In the genomic region with DNA sequence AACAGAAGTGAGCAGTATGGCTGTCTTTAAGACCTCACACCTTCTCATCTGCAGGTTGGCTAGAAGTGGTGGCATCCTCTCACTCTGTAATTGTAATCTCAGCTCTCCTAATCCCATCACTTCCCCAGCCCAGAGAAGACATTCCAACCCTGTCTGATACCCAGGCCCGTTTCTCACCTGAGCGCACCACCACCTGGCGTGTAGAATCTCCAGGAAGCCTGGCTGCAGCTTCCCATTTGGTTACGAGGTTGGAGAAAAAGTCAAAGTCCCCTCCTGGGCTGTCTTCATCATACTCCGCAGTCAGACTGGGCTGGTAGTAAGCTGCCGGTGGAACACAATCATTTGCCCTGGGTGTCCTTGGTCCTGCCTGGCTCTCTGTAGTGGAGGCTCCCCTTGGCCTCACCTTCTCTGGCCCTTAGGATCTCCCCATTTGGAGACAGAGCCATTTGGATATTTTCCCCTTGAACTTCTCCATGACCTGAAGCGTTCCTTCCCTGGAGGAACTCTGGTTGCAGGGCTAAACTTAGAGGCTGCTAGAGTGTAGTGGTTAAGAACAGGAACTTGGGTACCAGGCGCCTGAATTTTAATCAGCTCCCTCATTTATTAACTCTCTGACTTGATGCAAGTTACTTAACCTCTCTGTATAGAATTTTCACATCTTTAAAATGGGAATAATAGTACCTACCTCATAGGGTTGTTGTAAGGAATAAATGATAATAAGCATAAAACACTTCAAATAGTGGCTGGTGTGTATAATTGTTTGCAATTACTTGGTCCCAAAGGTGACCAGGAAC, we compare ENCODE assay signal across 11 cellular contexts. TPM values are rescaled to one million over a fixed set of nuclear protein-coding genes. Genes with fewer than 3 reads are reported as not detected.
DNase-seq lines count a peak whose midpoint lies in the region; ATAC-seq, FAIRE-seq and TF ChIP-seq lines count a peak whose summit lies in the region.
"Had no signal": no experiment of that assay in that cellular context is flagged by ENCODE, and none has a peak within 500 bp of the region (broad histone marks: within the 10 kb centered on the region; RNA-seq: fewer than 3 reads in every experiment).

No MANE protein-coding gene starts in this region.

- no peak overlapping the region for H2BK120ac ChIP-seq in mesendoderm (ENCODE audit: low read depth, low read length)

- no peaks in the 10 kb centered on the region for H3K9me3 Mint-ChIP-seq in activated CD8-positive, alpha-beta T cell treated with anti-CD3 and anti-CD28 coated beads, Interleukin-2, amount 10 ng/mL, durations not matched to agents 7 days and 5 days (ENCODE audit: insufficient read depth)

- intact Hi-C loops in left ventricle myocardium inferior (cut with micrococcal nuclease) = no loop called here
- intact Hi-C loops in left ventricle myocardium superior (cut with micrococcal nuclease) = no loop called here
- intact Hi-C loops in uterus (cut with DNase I; ENCODE audit: low total_unique reads) = no loop called here

- H4K20me1 ChIP-seq in keratinocyte (ENCODE audit: control insufficient read depth, extremely low read depth, insufficient read depth, low read length) = no peaks in the 10 kb centered on the region

- no peak overlapping the region for H4K8ac ChIP-seq in mesendoderm (ENCODE audit: low read depth, low read length)

- no peaks in the 10 kb centered on the region for H3K9me1 ChIP-seq in keratinocyte (ENCODE audit: control insufficient read depth, extremely low read depth, insufficient read depth, low read length)

- H3K9ac ChIP-seq in keratinocyte (ENCODE audit: control insufficient read depth, extremely low read depth, insufficient read depth, low read length) (peak overlapping the region; percentile 90), mesendoderm (ENCODE audit: low read length) (no peak overlapping the region)

- TF ChIP-seq POLR2A in uterus (IDR thresholded peaks at IDR 0.05) = no peak

- H3K27me3 Mint-ChIP-seq in activated CD8-positive, alpha-beta T cell treated with anti-CD3 and anti-CD28 coated beads, Interleukin-2, amount 10 ng/mL, durations not matched to agents 7 days and 5 days (ENCODE audit: low read depth) = no peaks in the 10 kb centered on the region

- TF ChIP-seq CTCF in left ventricle myocardium inferior (IDR thresholded peaks at IDR 0.05; ENCODE audit: borderline replicate concordance) = no peak
- TF ChIP-seq CTCF in keratinocyte (optimal IDR thresholded peaks at IDR 0.05 in 1 of 3, IDR thresholded peaks at IDR 0.05 in 1 of 3, conservative IDR thresholded peaks at IDR 0.05 in 1 of 3; ENCODE audit: extremely low read depth in 1 of 3, insufficient read depth in 2 of 3, low read length in 3 of 3) = no peak
- no peak for TF ChIP-seq CTCF in uterus (IDR thresholded peaks at IDR 0.05)

- H4K5ac ChIP-seq in mesendoderm (ENCODE audit: low read length) = no peak overlapping the region

- ATAC-seq in left ventricle myocardium superior = no peak
- no peak for ATAC-seq in activated CD8-positive, alpha-beta T cell treated with anti-CD3 and anti-CD28 coated beads, Interleukin-2, amount 10 ng/mL, durations not matched to agents 7 days and 5 days

- DNase-seq in left ventricle myocardium inferior (no peak), left ventricle myocardium superior (no peak), keratinocyte (ENCODE audit: low read depth, low spot score) (no peak), uterus (no peak), mesendoderm (no peak), DMS53 treated with DMSO at 0.1 percent for 48 hours (lab: John Stamatoyannopoulos, UW; ENCODE audit: unreplicated experiment) (no peak), SHP77 (lab: John Stamatoyannopoulos, UW) (no peak)
- peak; percentile 18 for DNase-seq in activated CD8-positive, alpha-beta T cell treated with anti-CD3 and anti-CD28 coated beads, Interleukin-2, amount 10 ng/mL, durations not matched to agents 7 days and 5 days
- DNase-seq: NCI-H226 had no signal

- H3K36me3 Mint-ChIP-seq in activated CD8-positive, alpha-beta T cell treated with anti-CD3 and anti-CD28 coated beads, Interleukin-2, amount 10 ng/mL, durations not matched to agents 7 days and 5 days (ENCODE audit: low read depth) = peaks cover 59% of the 10 kb centered on the region

- H3K4me3 ChIP-seq in left ventricle myocardium inferior (no peak overlapping the region), keratinocyte (ENCODE audit: control insufficient read depth in 2 of 3, extremely low read depth in 1 of 3, insufficient read depth in 2 of 3, low read depth in 1 of 3, low read length in 3 of 3) (no peak overlapping the region), uterus (no peak overlapping the region), mesendoderm (ENCODE audit: low read length) (no peak overlapping the region)

- no peak overlapping the region for H2BK5ac ChIP-seq in mesendoderm (ENCODE audit: low read length)

- H3K9me3 ChIP-seq in left ventricle myocardium inferior (replicated peaks) (no peaks in the 10 kb centered on the region), keratinocyte (ENCODE audit: control insufficient read depth, low read depth, low read length) (no peaks in the 10 kb centered on the region), uterus (no peaks in the 10 kb centered on the region)

- H3K4me1 Mint-ChIP-seq in activated CD8-positive, alpha-beta T cell treated with anti-CD3 and anti-CD28 coated beads, Interleukin-2, amount 10 ng/mL, durations not matched to agents 7 days and 5 days (ENCODE audit: low read depth) = peaks cover 69% of the 10 kb centered on the region

- H3K4ac ChIP-seq in mesendoderm (ENCODE audit: low read depth, low read length) = no peak overlapping the region

- H3K27me3 ChIP-seq in left ventricle myocardium inferior (ENCODE audit: low read depth) = no peaks in the 10 kb centered on the region
- H3K27me3 ChIP-seq in keratinocyte (ENCODE audit: control insufficient read depth, extremely low read depth, insufficient read depth, low read length) = no peaks in the 10 kb centered on the region
- no peaks in the 10 kb centered on the region for H3K27me3 ChIP-seq in uterus
- H3K27me3 ChIP-seq in mesendoderm (ENCODE audit: insufficient read depth, low read length, poor library complexity) = no peaks in the 10 kb centered on the region

- POLR2A ChIA-PET in activated CD8-positive, alpha-beta T cell treated with anti-CD3 and anti-CD28 coated beads, Interleukin-2, amount 10 ng/mL, durations not matched to agents 7 days and 5 days (lab: Charles Lee) = interaction anchor here (0.6 to 5.3 kb wide), 7 partner anchors 8 to 288 kb away, joined by 3 to 77 read pairs (median 3); partner anchors contain the start of genes CBLN3, DHRS1, GZMB and KHNYN

- no peak overlapping the region for H3K56ac ChIP-seq in mesendoderm (ENCODE audit: low read length)

- H2BK15ac ChIP-seq in mesendoderm (replicated peaks; ENCODE audit: low read depth) = no peak overlapping the region

- peak overlapping the region; percentile 98 for H3K27ac Mint-ChIP-seq in activated CD8-positive, alpha-beta T cell treated with anti-CD3 and anti-CD28 coated beads, Interleukin-2, amount 10 ng/mL, durations not matched to agents 7 days and 5 days

- no peak overlapping the region for H2AK5ac ChIP-seq in mesendoderm (ENCODE audit: low read length)

- peak overlapping the region; percentile 96 for H3K4me3 Mint-ChIP-seq in activated CD8-positive, alpha-beta T cell treated with anti-CD3 and anti-CD28 coated beads, Interleukin-2, amount 10 ng/mL, durations not matched to agents 7 days and 5 days

- no CpG with 5 or more reads among the region's 8 CpGs for WGBS in mesendoderm (ENCODE audit: extremely low coverage, insufficient coverage, low lambda C conversion rate)

- no peak overlapping the region for H2AFZ ChIP-seq in keratinocyte (ENCODE audit: control insufficient read depth, low read length)

- CTCF ChIA-PET in activated CD8-positive, alpha-beta T cell treated with anti-CD3 and anti-CD28 coated beads, Interleukin-2, amount 10 ng/mL, durations not matched to agents 7 days and 5 days (lab: Charles Lee) = interaction anchor here (1.0 to 4.7 kb wide), 8 partner anchors 9 to 269 kb away, joined by 3 to 77 read pairs (median 7); partner anchors contain the start of genes ADCY4, CBLN3, CIDEB and KHNYN

- dilution Hi-C loops in keratinocyte (cut with MboI; ENCODE audit: extremely low pct_ligation_motif_present, low sequenced_read_pairs) = no loop called here

- H3K4me2 ChIP-seq in keratinocyte (ENCODE audit: control insufficient read depth, extremely low read depth, insufficient read depth, low read depth, low read length) (peak overlapping the region; percentile 74), mesendoderm (ENCODE audit: low read length) (no peak overlapping the region)

- FAIRE-seq in keratinocyte (lab: Jason Lieb, UNC) = no peak
- FAIRE-seq: frontal cortex, H54 had no signal

- H3K23ac ChIP-seq in mesendoderm (ENCODE audit: low read length) = no peak overlapping the region

- peaks cover 52% of the 10 kb centered on the region for H3K36me3 ChIP-seq in left ventricle myocardium inferior
- peaks cover 38 to 58% of the 10 kb centered on the region in 2 experiments for H3K36me3 ChIP-seq in keratinocyte (ENCODE audit: control insufficient read depth in 2 of 2, extremely low read depth in 1 of 2, insufficient read depth in 2 of 2, low read length in 2 of 2)
- no peaks in the 10 kb centered on the region for H3K36me3 ChIP-seq in uterus
- no peaks in the 10 kb centered on the region for H3K36me3 ChIP-seq in mesendoderm (ENCODE audit: control insufficient read depth, insufficient read depth, low read length)

- H3K18ac ChIP-seq in mesendoderm (ENCODE audit: low read length) = no peak overlapping the region

- peaks cover 74% of the 10 kb centered on the region for H3K4me1 ChIP-seq in left ventricle myocardium inferior
- H3K4me1 ChIP-seq in keratinocyte (ENCODE audit: control insufficient read depth, extremely low read depth, insufficient read depth, low read length) = peaks cover 12% of the 10 kb centered on the region
- H3K4me1 ChIP-seq in uterus = peaks cover 6 to 10% of the 10 kb centered on the region in 2 donors
- H3K4me1 ChIP-seq in mesendoderm (ENCODE audit: control insufficient read depth, low read depth, low read length) = no peaks in the 10 kb centered on the region

- H3K79me2 ChIP-seq in keratinocyte (ENCODE audit: control insufficient read depth, insufficient read depth, low read length) (peaks cover 21% of the 10 kb centered on the region), mesendoderm (ENCODE audit: control insufficient read depth, insufficient read depth, low read length) (no peaks in the 10 kb centered on the region)

- H3K27ac ChIP-seq in left ventricle myocardium inferior (replicated peaks) (peak overlapping the region; percentile 100), keratinocyte (ENCODE audit: control insufficient read depth, insufficient read depth, low read length) (no peak overlapping the region), uterus (peak overlapping the region; percentile 99 to 100), mesendoderm (ENCODE audit: low read depth, low read length) (no peak overlapping the region)

- peaks cover 6% of the 10 kb centered on the region for H3K79me1 ChIP-seq in mesendoderm (ENCODE audit: low read length)

RNA-seq across cellular contexts. Expression of gene SDR39U1, which starts 1.8 kb away (rescaled TPM):
- 74.8 TPM for total RNA-seq in left ventricle myocardium inferior
- total RNA-seq in left ventricle myocardium superior = 86.8 TPM
- total RNA-seq in activated CD8-positive, alpha-beta T cell treated with anti-CD3 and anti-CD28 coated beads, Interleukin-2, amount 10 ng/mL, durations not matched to agents 7 days and 5 days = 10 to 100 TPM; 47.6 to 58.6 TPM
- polyA plus RNA-seq in keratinocyte = 25.3 to 31.1 TPM (median 27.4 TPM) in 3 replicates
- polyA plus RNA-seq in keratinocyte (2011; ENCODE audit: low read depth) = 1.6 TPM
- polyA plus RNA-seq in keratinocyte (2011; cell fraction: cytosol; rRNA removed) = 12.9 and 25.7 TPM in 2 replicates
- polyA plus RNA-seq in keratinocyte (2011; cell fraction: nucleus; rRNA removed) = 82.1 and 87.4 TPM in 2 replicates
- polyA plus RNA-seq in keratinocyte (2012; ENCODE audit: low replicate concordance) = 23.7 and 29.3 TPM in 2 replicates
- 7.9 to 14.1 TPM (median 8.1 TPM) in 3 replicates for polyA minus RNA-seq in keratinocyte
- 14.2 TPM for polyA minus RNA-seq in keratinocyte (2011; cell fraction: cytosol; rRNA and poly(A)+ RNA removed)
- 7.8 and 9.8 TPM in 2 replicates for polyA minus RNA-seq in keratinocyte (2011; cell fraction: nucleus; rRNA and poly(A)+ RNA removed)
- 10 to 100 TPM; 12.8 to 87.5 (median 33.0) TPM for total RNA-seq in uterus
- polyA plus RNA-seq in mesendoderm (2013, experiment 1 of 2) = 34.8 TPM
- 39.1 TPM for polyA plus RNA-seq in mesendoderm (2013, experiment 2 of 2)

RNA-seq across cellular contexts. Expression of gene KHNYN, which starts 11.0 kb away (rescaled TPM):
- total RNA-seq in left ventricle myocardium inferior = 20.5 TPM
- total RNA-seq in left ventricle myocardium superior = 25.1 TPM
- 10 to 100 TPM; 55.4 to 58.9 TPM for total RNA-seq in activated CD8-positive, alpha-beta T cell treated with anti-CD3 and anti-CD28 coated beads, Interleukin-2, amount 10 ng/mL, durations not matched to agents 7 days and 5 days
- 20.4 to 26.0 TPM (median 25.6 TPM) in 3 replicates for polyA plus RNA-seq in keratinocyte
- 11.0 TPM for polyA plus RNA-seq in keratinocyte (2011; ENCODE audit: low read depth)
- polyA plus RNA-seq in keratinocyte (2011; cell fraction: cytosol; rRNA removed) = 19.1 and 19.4 TPM in 2 replicates
- 59.1 and 62.5 TPM in 2 replicates for polyA plus RNA-seq in keratinocyte (2011; cell fraction: nucleus; rRNA removed)
- polyA plus RNA-seq in keratinocyte (2012; ENCODE audit: low replicate concordance) = 29.5 and 38.1 TPM in 2 replicates
- 30.4 to 55.1 TPM (median 36.3 TPM) in 3 replicates for polyA minus RNA-seq in keratinocyte
- 18.2 TPM for polyA minus RNA-seq in keratinocyte (2011; cell fraction: cytosol; rRNA and poly(A)+ RNA removed)
- 30.8 and 40.9 TPM in 2 replicates for polyA minus RNA-seq in keratinocyte (2011; cell fraction: nucleus; rRNA and poly(A)+ RNA removed)
- total RNA-seq in uterus = 10 to 100 TPM; 16.5 to 88.6 (median 66.1) TPM
- polyA plus RNA-seq in mesendoderm (2013, experiment 1 of 2) = 6.0 TPM
- 6.3 TPM for polyA plus RNA-seq in mesendoderm (2013, experiment 2 of 2)

RNA-seq across cellular contexts. Expression of gene CBLN3, which starts 11.3 kb away (rescaled TPM):
- 0.55 TPM for total RNA-seq in left ventricle myocardium inferior
- 2.3 TPM for total RNA-seq in left ventricle myocardium superior
- 1 to 10 TPM; 1.1 to 1.3 TPM for total RNA-seq in activated CD8-positive, alpha-beta T cell treated with anti-CD3 and anti-CD28 coated beads, Interleukin-2, amount 10 ng/mL, durations not matched to agents 7 days and 5 days
- polyA plus RNA-seq in keratinocyte = 1.1 to 1.8 TPM (median 1.6 TPM) in 3 replicates
- 0.26 TPM for polyA plus RNA-seq in keratinocyte (2011; ENCODE audit: low read depth)
- polyA plus RNA-seq in keratinocyte (2011; cell fraction: cytosol; rRNA removed) = 0.83 and 1.0 TPM in 2 replicates
- polyA plus RNA-seq in keratinocyte (2011; cell fraction: nucleus; rRNA removed) = 7.6 and 8.3 TPM in 2 replicates
- 0.65 and 1.2 TPM in 2 replicates for polyA plus RNA-seq in keratinocyte (2012; ENCODE audit: low replicate concordance)
- polyA minus RNA-seq in keratinocyte = 0.26 to 1.6 TPM (median 0.59 TPM) in 3 replicates
- not detected for polyA minus RNA-seq in keratinocyte (2011; cell fraction: cytosol; rRNA and poly(A)+ RNA removed)
- 0.32 and 1.1 TPM in 2 replicates for polyA minus RNA-seq in keratinocyte (2011; cell fraction: nucleus; rRNA and poly(A)+ RNA removed)
- 1 to 10 TPM in 3 of 4 donors, not detected in 1; 1.3 to 3.3 (median 3.2) TPM for total RNA-seq in uterus
- polyA plus RNA-seq in mesendoderm (2013, experiment 1 of 2) = 0.20 TPM
- 0.22 TPM for polyA plus RNA-seq in mesendoderm (2013, experiment 2 of 2)
- total RNA-seq: frontal cortex had no signal

RNA-seq across cellular contexts. Expression of gene NYNRIN, which starts 42.0 kb away (rescaled TPM):
- total RNA-seq in left ventricle myocardium inferior (8.0 TPM), left ventricle myocardium superior (7.3 TPM), uterus (10 to 100 TPM in 3 of 4 donors, 1 to 10 TPM in 1; 4.9 to 51.1 (median 27.3) TPM)
- under 1 TPM; 0.21 to 0.52 TPM for total RNA-seq in activated CD8-positive, alpha-beta T cell treated with anti-CD3 and anti-CD28 coated beads, Interleukin-2, amount 10 ng/mL, durations not matched to agents 7 days and 5 days
- polyA plus RNA-seq in keratinocyte = 4.9 to 9.0 TPM (median 6.5 TPM) in 3 replicates
- polyA plus RNA-seq in keratinocyte (2011; ENCODE audit: low read depth) = 1.2 TPM
- polyA plus RNA-seq in keratinocyte (2011; cell fraction: cytosol; rRNA removed) = 3.4 and 4.3 TPM in 2 replicates
- 22.8 and 30.1 TPM in 2 replicates for polyA plus RNA-seq in keratinocyte (2011; cell fraction: nucleus; rRNA removed)
- polyA plus RNA-seq in keratinocyte (2012; ENCODE audit: low replicate concordance) = 4.4 and 6.6 TPM in 2 replicates
- polyA minus RNA-seq in keratinocyte = 10.8 to 22.1 TPM (median 18.5 TPM) in 3 replicates
- polyA minus RNA-seq in keratinocyte (2011; cell fraction: cytosol; rRNA and poly(A)+ RNA removed) = 10.9 TPM
- polyA minus RNA-seq in keratinocyte (2011; cell fraction: nucleus; rRNA and poly(A)+ RNA removed) = 25.7 and 35.4 TPM in 2 replicates
- 4.0 TPM for polyA plus RNA-seq in mesendoderm (2013, experiment 1 of 2)
- polyA plus RNA-seq in mesendoderm (2013, experiment 2 of 2) = 3.9 TPM

Comparison
In these comparisons a context has a peak if more than half of its experiments do, and no peak if none do; other contexts are left out.
1. H3K27ac ChIP-seq: peak in left ventricle myocardium inferior (single experiment) and uterus (2 of 2); none in keratinocyte (single experiment) and mesendoderm (single experiment).